In genomic region chr4:8282742-8283141, GRCh38 we compare ENCODE assay signal across 17 cellular contexts. TPM values are rescaled to one million over a fixed set of nuclear protein-coding genes. Genes with fewer than 3 reads are reported as not detected.
DNase-seq lines count a peak whose midpoint lies in the region; ATAC-seq and TF ChIP-seq lines count a peak whose summit lies in the region.
"Had no signal": no experiment of that assay in that cellular context is flagged by ENCODE, and none has a peak within 500 bp of the region (broad histone marks: within the 10 kb centered on the region; RNA-seq: fewer than 3 reads in every experiment).

No MANE protein-coding gene starts in this region.

- no peaks in the 10 kb centered on the region for H3K79me1 ChIP-seq in mesenchymal stem cell (replicated peaks; ENCODE audit: low read length, poor library complexity, severe bottlenecking)

- no peaks in the 10 kb centered on the region for H3K9me3 ChIP-seq in right atrium auricular region
- H3K9me3 ChIP-seq in mesenchymal stem cell (ENCODE audit: control insufficient read depth, low read length): no peaks in the 10 kb centered on the region

- POLR2A ChIA-PET in RWPE1 (lab: Yijun Ruan, JAX; ENCODE audit: low non-redundant PET): no interaction called here

- no peak overlapping the region for H2BK120ac ChIP-seq in mesenchymal stem cell (ENCODE audit: low read depth, low read length)

- TF ChIP-seq CTCF in right atrium auricular region (IDR thresholded peaks at IDR 0.05) (no peak), RWPE1 (conservative IDR thresholded peaks at IDR 0.05; ENCODE audit: low read depth) (no peak)

- H2AK5ac ChIP-seq in mesenchymal stem cell (ENCODE audit: low read length, severe bottlenecking): no peak overlapping the region

- no peak overlapping the region for H3K9ac ChIP-seq in mesenchymal stem cell (ENCODE audit: low read length)

- H3K36me3 ChIP-seq in right atrium auricular region (no peaks in the 10 kb centered on the region), mesenchymal stem cell (ENCODE audit: control insufficient read depth in 1 of 2, insufficient read depth in 2 of 2, low read depth in 1 of 2, low read length in 2 of 2) (no peaks in the 10 kb centered on the region)

- 93% methylated on average over 14 of the region's 14 CpGs for whole genome bisulfite sequencing in mesenchymal stem cell

- H2BK12ac ChIP-seq in mesenchymal stem cell (ENCODE audit: low read length in 2 of 2): no peak overlapping the region

- DNase-seq in Right ventricle myocardium inferior (ENCODE audit: missing footprints) (peak; percentile 63), right atrium auricular region (ENCODE audit: low spot score) (no peak), mesenchymal stem cell (no peak), posterior vena cava (ENCODE audit: low spot score) (peak; percentile 62), RWPE1 (ENCODE audit: low spot score) (no peak), head of caudate nucleus (no peak), T-helper 2 cell (no peak)
- DNase-seq: CD4-positive, alpha-beta memory T cell; DMS153; GOT3; KG1; NCI-H1694 treated with DMSO at 0.1 percent for 48 hours had no signal

- no peak overlapping the region for H3K18ac ChIP-seq in mesenchymal stem cell (ENCODE audit: low read depth in 1 of 2, low read length in 2 of 2)

- peak overlapping the region in 1 of 2 experiments; percentile 25 for H3K4ac ChIP-seq in mesenchymal stem cell (ENCODE audit: low read depth in 1 of 2, low read length in 2 of 2)

- intact Hi-C loops in Right ventricle myocardium inferior (cut with DNase I) (no loop called here), posterior vena cava (cut with DNase I) (no loop called here), head of caudate nucleus (cut with DNase I) (no loop called here)

- H3K14ac ChIP-seq in mesenchymal stem cell (ENCODE audit: low read length in 2 of 2): no peak overlapping the region

- CTCF ChIA-PET in RWPE1 (lab: Yijun Ruan, JAX): no interaction called here

- H3K4me3 ChIP-seq in right atrium auricular region: no peak overlapping the region
- H3K4me3 ChIP-seq in mesenchymal stem cell (ENCODE audit: insufficient read depth in 1 of 2, low read depth in 1 of 2, low read length in 2 of 2): no peak overlapping the region
- H3K4me3 ChIP-seq: GM12878 had no signal

- peak overlapping the region; percentile 27 for H4K91ac ChIP-seq in mesenchymal stem cell (ENCODE audit: low read length)

- H2BK5ac ChIP-seq in mesenchymal stem cell (ENCODE audit: low read depth, low read length, poor library complexity, severe bottlenecking): no peak overlapping the region

- H3K27me3 ChIP-seq in right atrium auricular region (no peaks in the 10 kb centered on the region), mesenchymal stem cell (ENCODE audit: control insufficient read depth in 1 of 2, insufficient read depth in 1 of 2, low read length in 2 of 2) (peaks cover 0 to 4% of the 10 kb centered on the region in 2 experiments)

- H2BK15ac ChIP-seq in mesenchymal stem cell (ENCODE audit: low read depth, poor library complexity, severe bottlenecking): no peak overlapping the region

- H3K23ac ChIP-seq in mesenchymal stem cell (ENCODE audit: low read length in 2 of 2): no peak overlapping the region

- no peak overlapping the region for H3K4me2 ChIP-seq in mesenchymal stem cell (ENCODE audit: low read length, poor library complexity, severe bottlenecking)

- H3K27ac ChIP-seq in right atrium auricular region (no peak overlapping the region), mesenchymal stem cell (ENCODE audit: low read length, poor library complexity, severe bottlenecking) (no peak overlapping the region), RWPE1 (no peak overlapping the region)
- H3K27ac ChIP-seq: 22Rv1 had no signal

- no peak for ATAC-seq in Right ventricle myocardium inferior
- ATAC-seq in HG03280 (IDR thresholded peaks at IDR 0.05; ENCODE audit: unreplicated experiment): no peak
- ATAC-seq: GM12878 had no signal

- H3K4me1 ChIP-seq in right atrium auricular region (peaks cover 0 to 45% of the 10 kb centered on the region in 2 donors), mesenchymal stem cell (ENCODE audit: control insufficient read depth, insufficient read depth, low read depth, low read length) (peaks cover 19% of the 10 kb centered on the region)

- H2AFZ ChIP-seq in mesenchymal stem cell (ENCODE audit: low read depth, low read length): no peak overlapping the region

- no peak overlapping the region for H4K8ac ChIP-seq in mesenchymal stem cell (ENCODE audit: low read length)

RNA-seq across cellular contexts. Expression of gene HTRA3, which starts 13.2 kb away (rescaled TPM):
- total RNA-seq in Right ventricle myocardium inferior: 131 TPM
- total RNA-seq in right atrium auricular region: 100 to 1,000 TPM in 1 of 2 donors, 10 to 100 TPM in 1; 33.8 to 124 TPM
- 88.3 TPM for polyA plus RNA-seq in mesenchymal stem cell (2013, experiment 1 of 2)
- polyA plus RNA-seq in mesenchymal stem cell (2013, experiment 2 of 2): 87.5 TPM
- 100 to 1,000 TPM in 1 of 2 donors, 10 to 100 TPM in 1; 14.9 to 104 TPM for total RNA-seq in posterior vena cava
- total RNA-seq: CD4-positive, alpha-beta memory T cell; HT-29; NCI-H460 had no signal
- polyA plus RNA-seq: CD4-positive, alpha-beta memory T cell had no signal

Comparison
In these comparisons a context has a peak if more than half of its experiments do, and no peak if none do; other contexts are left out.
1. DNase-seq: peak in Right ventricle myocardium inferior (single experiment) and posterior vena cava (single experiment); none in right atrium auricular region (single experiment), mesenchymal stem cell (single experiment), RWPE1 (single experiment), head of caudate nucleus (0 of 42) and T-helper 2 cell (0 of 5).